5 cellular contexts compared by ENCODE assay signal in genomic region chr2:83696838-83697237, GRCh38.
"Had no signal": no experiment of that assay in that cellular context is flagged by ENCODE, and none has a peak within 500 bp of the region (broad histone marks: within the 10 kb centered on the region; RNA-seq: fewer than 3 reads in every experiment).

No MANE protein-coding gene starts in this region.

- DNase-seq: H9, HCEC 1CT had no signal

- H3K4me3 ChIP-seq: GM23338 had no signal

- H3K27ac ChIP-seq: HL-60 had no signal

- ATAC-seq: HepG2 had no signal
